12 cellular contexts compared by ENCODE assay signal in genomic region chr22:28904211-28904808, GRCh38. TPM values are rescaled to one million over a fixed set of nuclear protein-coding genes. Genes with fewer than 3 reads are reported as not detected.
DNase-seq lines count a peak whose midpoint lies in the region; ATAC-seq and TF ChIP-seq lines count a peak whose summit lies in the region.
"Had no signal": no experiment of that assay in that cellular context is flagged by ENCODE, and none has a peak within 500 bp of the region (broad histone marks: within the 10 kb centered on the region; RNA-seq: fewer than 3 reads in every experiment).

No MANE protein-coding gene starts in this region.

- H3K27me3 Mint-ChIP-seq in nephron progenitor cell (ENCODE audit: low read depth, poor library complexity) (no peaks in the 10 kb centered on the region), CD14-positive monocyte (ENCODE audit: low read depth in 3 of 3) (peaks cover 2 to 3% (median 2%) of the 10 kb centered on the region in 3 donors)
- H3K27me3 Mint-ChIP-seq in CD8-positive, alpha-beta memory T cell: peaks cover 7 to 51% of the 10 kb centered on the region in 2 donors

- no peak for DNase-seq in cardiac muscle cell (ENCODE audit: low read depth in 1 of 2, low spot score in 1 of 2)
- DNase-seq in Right ventricle myocardium inferior (ENCODE audit: missing footprints): no peak
- DNase-seq in fibroblast of peridontal ligament (ENCODE audit: extremely low read depth): peak; percentile 23
- no peak for DNase-seq in nephron progenitor cell
- DNase-seq in central memory CD4-positive, alpha-beta T cell: no peak
- DNase-seq in CD8-positive, alpha-beta memory T cell: no peak
- DNase-seq in CD14-positive monocyte (ENCODE audit: low spot score): no peak
- DNase-seq: activated CD8-positive, alpha-beta memory T cell treated with anti-CD3 and anti-CD28 coated beads, Interleukin-2, amount 10 ng/mL, durations not matched to agents 7 days and 5 days; cortex of kidney; NCI-H446 treated with DMSO at 0.1 percent for 48 hours had no signal

- ATAC-seq in Right ventricle myocardium inferior: no peak
- ATAC-seq in HG03139 (IDR thresholded peaks at IDR 0.05; ENCODE audit: unreplicated experiment): no peak
- ATAC-seq: A549; activated CD8-positive, alpha-beta memory T cell treated with anti-CD3 and anti-CD28 coated beads, Interleukin-2, amount 10 ng/mL, durations not matched to agents 7 days and 5 days had no signal

- no peaks in the 10 kb centered on the region for H3K9me3 ChIP-seq in cardiac muscle cell (ENCODE audit: low read depth)
- H3K9me3 ChIP-seq in CD8-positive, alpha-beta memory T cell (ENCODE audit: low read length): no peaks in the 10 kb centered on the region
- H3K9me3 ChIP-seq: A549 had no signal

- CTCF ChIA-PET in CD8-positive, alpha-beta memory T cell (lab: Charles Lee): interaction anchor here (0.9 kb wide), 1 partner anchor 135 kb away, joined by 3 read pairs; no protein-coding TSS in a partner anchor

- intact Hi-C loops in Right ventricle myocardium inferior (cut with DNase I): no loop called here
- intact Hi-C loops in CD14-positive monocyte (cut with micrococcal nuclease): no loop called here

- no peaks in the 10 kb centered on the region for H3K9me3 Mint-ChIP-seq in nephron progenitor cell
- no peaks in the 10 kb centered on the region for H3K9me3 Mint-ChIP-seq in CD8-positive, alpha-beta memory T cell
- no peaks in the 10 kb centered on the region for H3K9me3 Mint-ChIP-seq in CD14-positive monocyte

- H3K27ac ChIP-seq in cardiac muscle cell: peak overlapping the region; percentile 94
- no peak overlapping the region for H3K27ac ChIP-seq in CD8-positive, alpha-beta memory T cell (ENCODE audit: low read depth, low read length)

- H3K4me1 ChIP-seq in cardiac muscle cell (ENCODE audit: low read depth): peaks cover 52% of the 10 kb centered on the region
- H3K4me1 ChIP-seq in CD8-positive, alpha-beta memory T cell (ENCODE audit: insufficient read depth, low read length): peaks cover under 1% of the 10 kb centered on the region

- TF ChIP-seq CTCF in cardiac muscle cell (IDR thresholded peaks at IDR 0.05; ENCODE audit: low read depth, low read length) (no peak), nephron progenitor cell (IDR thresholded peaks at IDR 0.05) (no peak), CD14-positive monocyte (IDR thresholded peaks at IDR 0.05) (no peak)

- H3K4me1 Mint-ChIP-seq in nephron progenitor cell (peaks cover 77% of the 10 kb centered on the region), CD14-positive monocyte (peaks cover 9% of the 10 kb centered on the region)
- H3K4me1 Mint-ChIP-seq in CD8-positive, alpha-beta memory T cell: peaks cover 6 to 10% (median 9%) of the 10 kb centered on the region in 3 donors

- peaks cover 5% of the 10 kb centered on the region for H3K36me3 Mint-ChIP-seq in nephron progenitor cell (ENCODE audit: low read depth)
- no peaks in the 10 kb centered on the region for H3K36me3 Mint-ChIP-seq in CD8-positive, alpha-beta memory T cell
- H3K36me3 Mint-ChIP-seq in CD14-positive monocyte: no peaks in the 10 kb centered on the region
- H3K36me3 Mint-ChIP-seq: activated CD8-positive, alpha-beta memory T cell treated with anti-CD3 and anti-CD28 coated beads, Interleukin-2, amount 10 ng/mL, durations not matched to agents 7 days and 5 days had no signal

- no peaks in the 10 kb centered on the region for H3K27me3 ChIP-seq in cardiac muscle cell
- H3K27me3 ChIP-seq in CD8-positive, alpha-beta memory T cell (ENCODE audit: insufficient read depth, low read length, poor library complexity, severe bottlenecking): no peaks in the 10 kb centered on the region

- H3K36me3 ChIP-seq in cardiac muscle cell: no peaks in the 10 kb centered on the region
- no peaks in the 10 kb centered on the region for H3K36me3 ChIP-seq in CD8-positive, alpha-beta memory T cell (ENCODE audit: insufficient read depth, low read length)

- H3K4me3 Mint-ChIP-seq in nephron progenitor cell (peak overlapping the region; percentile 3), CD14-positive monocyte (no peak overlapping the region)
- H3K4me3 Mint-ChIP-seq in CD8-positive, alpha-beta memory T cell: no peak overlapping the region
- H3K4me3 Mint-ChIP-seq: activated CD8-positive, alpha-beta memory T cell treated with anti-CD3 and anti-CD28 coated beads, Interleukin-2, amount 10 ng/mL, durations not matched to agents 7 days and 5 days had no signal

- POLR2A ChIA-PET in CD8-positive, alpha-beta memory T cell (lab: Charles Lee): no interaction called here

- no peak overlapping the region for H3K4me3 ChIP-seq in cardiac muscle cell
- H3K4me3 ChIP-seq in CD8-positive, alpha-beta memory T cell (ENCODE audit: low read length): no peak overlapping the region
- H3K4me3 ChIP-seq: A549 had no signal

- peak overlapping the region; percentile 97 for H3K27ac Mint-ChIP-seq in nephron progenitor cell
- H3K27ac Mint-ChIP-seq in CD8-positive, alpha-beta memory T cell: no peak overlapping the region
- H3K27ac Mint-ChIP-seq in CD14-positive monocyte: no peak overlapping the region
- H3K27ac Mint-ChIP-seq: activated CD8-positive, alpha-beta memory T cell treated with anti-CD3 and anti-CD28 coated beads, Interleukin-2, amount 10 ng/mL, durations not matched to agents 7 days and 5 days had no signal

RNA-seq across cellular contexts. Expression of gene ZNRF3, which starts 20.9 kb away (rescaled TPM):
- 35.4 and 40.4 TPM in 2 replicates for total RNA-seq in cardiac muscle cell
- polyA plus RNA-seq in cardiac muscle cell: 23.8 and 25.5 TPM in 2 replicates
- total RNA-seq in Right ventricle myocardium inferior: 5.4 TPM
- total RNA-seq in CD8-positive, alpha-beta memory T cell: 1 to 10 TPM; 1.0 to 1.2 TPM
- 0.35 TPM for polyA plus RNA-seq in CD8-positive, alpha-beta memory T cell
- not detected for polyA plus RNA-seq in CD14-positive monocyte
